ENCODE assay signal across 12 cellular contexts in genomic region chr3:11250902-11251806, GRCh38. TPM values are rescaled to one million over a fixed set of nuclear protein-coding genes. Genes with fewer than 3 reads are reported as not detected.
DNase-seq lines count a peak whose midpoint lies in the region; ATAC-seq and TF ChIP-seq lines count a peak whose summit lies in the region.
"Had no signal": no experiment of that assay in that cellular context is flagged by ENCODE, and none has a peak within 500 bp of the region (broad histone marks: within the 10 kb centered on the region; RNA-seq: fewer than 3 reads in every experiment).

No MANE protein-coding gene starts in this region.

- TF ChIP-seq CTCF in colonic mucosa (IDR thresholded peaks at IDR 0.05), result no peak
- no peak for TF ChIP-seq CTCF in tibial artery (IDR thresholded peaks at IDR 0.05)

- peaks cover 7% of the 10 kb centered on the region for H3K9me3 Mint-ChIP-seq in activated T-cell treated with anti-CD3 and anti-CD28 coated beads, Interleukin-2, amount 50 U/mL, for 24 hours
- peaks cover 12% of the 10 kb centered on the region for H3K9me3 Mint-ChIP-seq in T-helper 2 cell treated with Interferon-gamma antibody and Interleukin-4, amounts not matched to agents 5 μg/mL and 100 μg/mL, for 36 hours
- H3K9me3 Mint-ChIP-seq: neural progenitor cell had no signal

- H3K36me3 ChIP-seq in colonic mucosa (no peaks in the 10 kb centered on the region), tibial artery (peaks cover 0 to 7% (median 6%) of the 10 kb centered on the region in 3 donors)
- H3K36me3 ChIP-seq: heart left ventricle, neural progenitor cell had no signal

- peak; percentile 36 for ATAC-seq in sciatic nerve
- ATAC-seq in HG02610 (IDR thresholded peaks at IDR 0.05; ENCODE audit: unreplicated experiment), result no peak
- ATAC-seq: heart left ventricle had no signal

- no peaks in the 10 kb centered on the region for H3K4me1 ChIP-seq in colonic mucosa
- H3K4me1 ChIP-seq in tibial artery, result peaks cover 0 to 9% (median 0%) of the 10 kb centered on the region in 4 donors
- H3K4me1 ChIP-seq: neural progenitor cell had no signal

- H3K4me1 Mint-ChIP-seq in activated T-cell treated with anti-CD3 and anti-CD28 coated beads, Interleukin-2, amount 50 U/mL, for 24 hours (ENCODE audit: low read depth), result peaks cover 31% of the 10 kb centered on the region
- peaks cover 22% of the 10 kb centered on the region for H3K4me1 Mint-ChIP-seq in T-helper 2 cell treated with Interferon-gamma antibody and Interleukin-4, amounts not matched to agents 5 μg/mL and 100 μg/mL, for 36 hours (ENCODE audit: low read depth)
- H3K4me1 Mint-ChIP-seq: neural progenitor cell had no signal

- no peak overlapping the region for H3K4me3 ChIP-seq in colonic mucosa
- H3K4me3 ChIP-seq in tibial artery, result no peak overlapping the region
- H3K4me3 ChIP-seq: coronary artery, heart left ventricle, neural progenitor cell had no signal

- no peak for DNase-seq in activated T-cell treated with anti-CD3 and anti-CD28 coated beads, Interleukin-2, amount 50 U/mL, for 24 hours
- DNase-seq in activated T-cell treated with anti-CD3 and anti-CD28 coated beads, Interleukin-2, amount 50 U/mL, for 48 hours, result no peak
- no peak for DNase-seq in T-helper 2 cell treated with Interferon-gamma antibody and Interleukin-4, amounts not matched to agents 5 μg/mL and 100 μg/mL, for 36 hours (ENCODE audit: low spot score)
- DNase-seq in colonic mucosa (no peak), sciatic nerve (ENCODE audit: low spot score) (no peak), Kasumi-1 (lab: John Stamatoyannopoulos, UW) (no peak), tibial artery (no peak)
- DNase-seq: heart left ventricle; stimulated activated CD4-positive, alpha-beta T cell treated with anti-CD3 and anti-CD28 coated beads, Interleukin-15, amount 100 ng/mL, for 24 hours had no signal

- peak overlapping the region; percentile 92 for H3K27ac Mint-ChIP-seq in activated T-cell treated with anti-CD3 and anti-CD28 coated beads, Interleukin-2, amount 50 U/mL, for 24 hours
- H3K27ac Mint-ChIP-seq in T-helper 2 cell treated with Interferon-gamma antibody and Interleukin-4, amounts not matched to agents 5 μg/mL and 100 μg/mL, for 36 hours, result peak overlapping the region; percentile 79
- H3K27ac Mint-ChIP-seq: neural progenitor cell had no signal

- H3K27ac ChIP-seq in colonic mucosa (peak overlapping the region; percentile 66), tibial artery (no peak overlapping the region)
- H3K27ac ChIP-seq: heart left ventricle, neural progenitor cell had no signal

- H3K4me3 Mint-ChIP-seq in activated T-cell treated with anti-CD3 and anti-CD28 coated beads, Interleukin-2, amount 50 U/mL, for 24 hours, result peak overlapping the region; percentile 73
- peak overlapping the region; percentile 11 for H3K4me3 Mint-ChIP-seq in T-helper 2 cell treated with Interferon-gamma antibody and Interleukin-4, amounts not matched to agents 5 μg/mL and 100 μg/mL, for 36 hours
- H3K4me3 Mint-ChIP-seq: neural progenitor cell had no signal

- H3K27me3 Mint-ChIP-seq in activated T-cell treated with anti-CD3 and anti-CD28 coated beads, Interleukin-2, amount 50 U/mL, for 24 hours, result peaks cover 3% of the 10 kb centered on the region
- H3K27me3 Mint-ChIP-seq in T-helper 2 cell treated with Interferon-gamma antibody and Interleukin-4, amounts not matched to agents 5 μg/mL and 100 μg/mL, for 36 hours (ENCODE audit: low read depth), result no peaks in the 10 kb centered on the region

- H3K9ac ChIP-seq in colonic mucosa (ENCODE audit: low read depth in 2 of 2, low read length in 2 of 2), result no peak overlapping the region
- H3K9ac ChIP-seq: neural progenitor cell had no signal

- H3K27me3 ChIP-seq in colonic mucosa (no peaks in the 10 kb centered on the region), tibial artery (no peaks in the 10 kb centered on the region)

- H3K36me3 Mint-ChIP-seq in activated T-cell treated with anti-CD3 and anti-CD28 coated beads, Interleukin-2, amount 50 U/mL, for 24 hours (ENCODE audit: low read depth), result peaks cover 22% of the 10 kb centered on the region
- peaks cover 15% of the 10 kb centered on the region for H3K36me3 Mint-ChIP-seq in T-helper 2 cell treated with Interferon-gamma antibody and Interleukin-4, amounts not matched to agents 5 μg/mL and 100 μg/mL, for 36 hours (ENCODE audit: low read depth)
- H3K36me3 Mint-ChIP-seq: neural progenitor cell had no signal

- H3K9me3 ChIP-seq in colonic mucosa (no peaks in the 10 kb centered on the region), tibial artery (no peaks in the 10 kb centered on the region)
- H3K9me3 ChIP-seq: heart left ventricle had no signal

- intact Hi-C loops in colonic mucosa (cut with DNase I), result no loop called here
- intact Hi-C loops in sciatic nerve (cut with DNase I), result no loop called here
- intact Hi-C loops in tibial artery (cut with DNase I; ENCODE audit: low total_unique reads), result no loop called here

RNA-seq across cellular contexts. Expression of gene ATG7, which starts 21.0 kb away (rescaled TPM):
- total RNA-seq in colonic mucosa (10 to 100 TPM; 31.9 to 32.0 TPM), sciatic nerve (68.9 TPM)
